ENCODE assay signal across 1 cellular context in genomic region chr21:26138615-26139257, GRCh38.
TF ChIP-seq lines count a peak whose summit lies in the region.

No MANE protein-coding gene starts in this region.

TF ChIP-seq in H1, 55 proteins besides CTCF, POLR2A, EP300 and RAD21:
- TF ChIP-seq USF2 (IDR thresholded peaks at IDR 0.05; ENCODE audit: low read length) (no peak), CEBPB (IDR thresholded peaks at IDR 0.05; ENCODE audit: low read depth, low read length) (peak; percentile 75; the same call in 1 of the 2 replicates), TCF12 (IDR thresholded peaks at IDR 0.05; ENCODE audit: low read depth, low read length) (no peak)
TF ChIP-seq in H1: peak in this region for 1.
